ENCODE assay signal across 4 cellular contexts in the genomic region with DNA sequence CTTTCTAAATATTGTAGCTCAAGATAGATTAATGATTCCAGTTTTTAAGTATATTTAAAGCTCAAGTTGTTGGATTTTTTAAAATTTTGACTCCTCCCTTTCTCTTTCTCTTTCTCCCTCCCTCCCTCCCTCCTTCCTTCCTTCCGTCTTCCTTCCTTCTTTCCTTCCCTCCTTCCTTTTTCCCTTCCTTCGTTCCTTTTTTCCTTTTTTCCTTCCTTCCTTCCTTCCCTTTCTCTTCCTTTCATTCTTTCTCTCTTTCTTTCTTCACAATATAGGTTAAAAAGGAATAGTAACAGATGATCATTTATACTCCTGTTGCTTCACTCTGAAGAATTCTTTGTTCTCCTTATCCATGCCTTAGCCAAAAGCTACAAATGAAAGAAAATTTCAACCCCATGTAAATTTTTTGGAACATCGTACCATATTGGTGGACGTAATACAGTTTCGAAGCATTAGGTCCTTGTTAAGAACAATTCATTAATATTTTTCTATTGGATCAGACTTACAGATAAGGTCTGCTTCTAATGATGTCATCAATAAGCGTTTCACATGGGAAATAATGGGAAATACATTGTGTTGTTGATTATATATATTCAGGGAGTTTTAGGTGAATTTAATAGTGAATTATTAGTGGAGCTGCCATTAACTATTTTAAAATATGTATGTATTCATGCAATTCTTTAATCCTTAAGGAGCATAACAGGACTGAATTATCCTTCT.
TF ChIP-seq lines count a peak whose summit lies in the region.

No MANE protein-coding gene starts in this region.

TF ChIP-seq in HepG2, 621 proteins besides CTCF, POLR2A, EP300 and RAD21:
- peak; percentile 92 for TF ChIP-seq ATF7 (IDR thresholded peaks at IDR 0.05)
- TF ChIP-seq ATF7 (CRISPR knock-in tag; IDR thresholded peaks at IDR 0.05), result no peak
- 0 out of 2 replicates have a peak, but pooled peaks have one; percentile 26 for TF ChIP-seq PLRG1 (conservative IDR thresholded peaks at IDR 0.05)
- TF ChIP-seq, protein P1, sequence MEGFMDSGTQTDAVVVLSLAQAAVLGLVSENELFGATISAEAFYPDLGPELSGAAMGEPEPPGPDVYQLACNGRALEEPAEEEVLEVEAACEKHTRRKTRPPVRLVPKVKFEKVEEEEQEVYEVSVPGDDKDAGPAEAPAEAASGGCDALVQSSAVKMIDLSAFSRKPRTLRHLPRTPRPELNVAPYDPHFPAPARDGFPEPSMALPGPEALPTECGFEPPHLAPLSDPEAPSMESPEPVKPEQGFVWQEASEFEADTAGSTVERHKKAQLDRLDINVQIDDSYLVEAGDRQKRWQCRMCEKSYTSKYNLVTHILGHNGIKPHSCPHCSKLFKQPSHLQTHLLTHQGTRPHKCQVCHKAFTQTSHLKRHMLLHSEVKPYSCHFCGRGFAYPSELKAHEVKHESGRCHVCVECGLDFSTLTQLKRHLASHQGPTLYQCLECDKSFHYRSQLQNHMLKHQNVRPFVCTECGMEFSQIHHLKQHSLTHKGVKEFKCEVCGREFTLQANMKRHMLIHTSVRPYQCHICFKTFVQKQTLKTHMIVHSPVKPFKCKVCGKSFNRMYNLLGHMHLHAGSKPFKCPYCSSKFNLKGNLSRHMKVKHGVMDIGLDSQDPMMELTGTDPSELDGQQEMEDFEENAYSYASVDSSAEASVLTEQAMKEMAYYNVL (CRISPR knock-in tag; IDR thresholded peaks at IDR 0.05; ENCODE audit: borderline replicate concordance), result no peak
- peak; percentile 71 for TF ChIP-seq HNRNPK (IDR thresholded peaks at IDR 0.05; ENCODE audit: low read depth, low read length, poor library complexity, severe bottlenecking)

TF ChIP-seq in HCT116, 20 proteins besides CTCF, POLR2A, EP300 and RAD21:
- TF ChIP-seq YY1 (IDR thresholded peaks at IDR 0.05; ENCODE audit: extremely low read depth, insufficient replicate concordance, low read depth, low read length), result no peak
- TF ChIP-seq EGR1 (IDR thresholded peaks at IDR 0.05; ENCODE audit: low read depth), result no peak
- no peak for TF ChIP-seq EZH2 (IDR thresholded peaks at IDR 0.05)
- TF ChIP-seq, protein P2, sequence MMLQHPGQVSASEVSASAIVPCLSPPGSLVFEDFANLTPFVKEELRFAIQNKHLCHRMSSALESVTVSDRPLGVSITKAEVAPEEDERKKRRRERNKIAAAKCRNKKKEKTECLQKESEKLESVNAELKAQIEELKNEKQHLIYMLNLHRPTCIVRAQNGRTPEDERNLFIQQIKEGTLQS (IDR thresholded peaks at IDR 0.05), result no peak
- TF ChIP-seq ELF1 (IDR thresholded peaks at IDR 0.05; ENCODE audit: borderline replicate concordance, low read depth), result no peak
- TF ChIP-seq POLR2AphosphoS5 (IDR thresholded peaks at IDR 0.05; ENCODE audit: low read depth, low read length), result no peak

TF ChIP-seq in HEK293, 187 proteins besides CTCF, POLR2A, EP300 and RAD21:
- TF ChIP-seq ZNF354C (tag by site-specific recombination; IDR thresholded peaks at IDR 0.05; ENCODE audit: borderline replicate concordance, low read depth), result no peak
- no peak for TF ChIP-seq ZNF677 (tag by site-specific recombination; IDR thresholded peaks at IDR 0.05)
- peak; percentile 50 for TF ChIP-seq ZNF366 (tag by site-specific recombination; conservative IDR thresholded peaks at IDR 0.05)
- no peak for TF ChIP-seq ZEB2 (tag by site-specific recombination; IDR thresholded peaks at IDR 0.05)
- no peak for TF ChIP-seq ZXDB (tag by site-specific recombination; IDR thresholded peaks at IDR 0.05)

TF ChIP-seq in K562, 482 proteins besides CTCF, POLR2A, EP300 and RAD21:
- no peak for TF ChIP-seq ZNF609 (CRISPR knock-in tag; IDR thresholded peaks at IDR 0.05; ENCODE audit: borderline replicate concordance)
- TF ChIP-seq, protein P3, sequence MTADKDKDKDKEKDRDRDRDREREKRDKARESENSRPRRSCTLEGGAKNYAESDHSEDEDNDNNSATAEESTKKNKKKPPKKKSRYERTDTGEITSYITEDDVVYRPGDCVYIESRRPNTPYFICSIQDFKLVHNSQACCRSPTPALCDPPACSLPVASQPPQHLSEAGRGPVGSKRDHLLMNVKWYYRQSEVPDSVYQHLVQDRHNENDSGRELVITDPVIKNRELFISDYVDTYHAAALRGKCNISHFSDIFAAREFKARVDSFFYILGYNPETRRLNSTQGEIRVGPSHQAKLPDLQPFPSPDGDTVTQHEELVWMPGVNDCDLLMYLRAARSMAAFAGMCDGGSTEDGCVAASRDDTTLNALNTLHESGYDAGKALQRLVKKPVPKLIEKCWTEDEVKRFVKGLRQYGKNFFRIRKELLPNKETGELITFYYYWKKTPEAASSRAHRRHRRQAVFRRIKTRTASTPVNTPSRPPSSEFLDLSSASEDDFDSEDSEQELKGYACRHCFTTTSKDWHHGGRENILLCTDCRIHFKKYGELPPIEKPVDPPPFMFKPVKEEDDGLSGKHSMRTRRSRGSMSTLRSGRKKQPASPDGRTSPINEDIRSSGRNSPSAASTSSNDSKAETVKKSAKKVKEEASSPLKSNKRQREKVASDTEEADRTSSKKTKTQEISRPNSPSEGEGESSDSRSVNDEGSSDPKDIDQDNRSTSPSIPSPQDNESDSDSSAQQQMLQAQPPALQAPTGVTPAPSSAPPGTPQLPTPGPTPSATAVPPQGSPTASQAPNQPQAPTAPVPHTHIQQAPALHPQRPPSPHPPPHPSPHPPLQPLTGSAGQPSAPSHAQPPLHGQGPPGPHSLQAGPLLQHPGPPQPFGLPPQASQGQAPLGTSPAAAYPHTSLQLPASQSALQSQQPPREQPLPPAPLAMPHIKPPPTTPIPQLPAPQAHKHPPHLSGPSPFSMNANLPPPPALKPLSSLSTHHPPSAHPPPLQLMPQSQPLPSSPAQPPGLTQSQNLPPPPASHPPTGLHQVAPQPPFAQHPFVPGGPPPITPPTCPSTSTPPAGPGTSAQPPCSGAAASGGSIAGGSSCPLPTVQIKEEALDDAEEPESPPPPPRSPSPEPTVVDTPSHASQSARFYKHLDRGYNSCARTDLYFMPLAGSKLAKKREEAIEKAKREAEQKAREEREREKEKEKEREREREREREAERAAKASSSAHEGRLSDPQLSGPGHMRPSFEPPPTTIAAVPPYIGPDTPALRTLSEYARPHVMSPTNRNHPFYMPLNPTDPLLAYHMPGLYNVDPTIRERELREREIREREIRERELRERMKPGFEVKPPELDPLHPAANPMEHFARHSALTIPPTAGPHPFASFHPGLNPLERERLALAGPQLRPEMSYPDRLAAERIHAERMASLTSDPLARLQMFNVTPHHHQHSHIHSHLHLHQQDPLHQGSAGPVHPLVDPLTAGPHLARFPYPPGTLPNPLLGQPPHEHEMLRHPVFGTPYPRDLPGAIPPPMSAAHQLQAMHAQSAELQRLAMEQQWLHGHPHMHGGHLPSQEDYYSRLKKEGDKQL (CRISPR knock-in tag; IDR thresholded peaks at IDR 0.05; ENCODE audit: borderline replicate concordance), result no peak
- TF ChIP-seq ZNF512 (tag; IDR thresholded peaks at IDR 0.05), result peak; percentile 55
- no peak for TF ChIP-seq KDM2B (CRISPR knock-in tag; IDR thresholded peaks at IDR 0.05)
